Comparison of ENCODE assay signal across 12 cellular contexts in genomic region chr13:60583911-60584753, GRCh38.
DNase-seq lines count a peak whose midpoint lies in the region; ATAC-seq, FAIRE-seq and TF ChIP-seq lines count a peak whose summit lies in the region.
"Had no signal": no experiment of that assay in that cellular context is flagged by ENCODE, and none has a peak within 500 bp of the region (broad histone marks: within the 10 kb centered on the region; RNA-seq: fewer than 3 reads in every experiment).

No MANE protein-coding gene starts in this region.

- H3K27me3 ChIP-seq in NT2/D1 (ENCODE audit: insufficient read depth, insufficient read length) (no peaks in the 10 kb centered on the region), fibroblast of lung (ENCODE audit: control insufficient read depth, insufficient read depth, low read length) (no peaks in the 10 kb centered on the region), psoas muscle (ENCODE audit: insufficient read depth in 3 of 3, low read length in 2 of 3) (no peaks in the 10 kb centered on the region)

- H3K4me2 ChIP-seq in fibroblast of lung (ENCODE audit: extremely low read depth, insufficient read depth, low read length), result no peak overlapping the region

- H2AFZ ChIP-seq in fibroblast of lung (ENCODE audit: low read length), result peak overlapping the region; percentile 13

- H3K27ac ChIP-seq in fibroblast of lung (ENCODE audit: insufficient read depth, low read length) (peak overlapping the region; percentile 72), psoas muscle (no peak overlapping the region)

- no peak overlapping the region for H3K4me3 ChIP-seq in NT2/D1 (ENCODE audit: insufficient read length, low read depth)
- no peak overlapping the region for H3K4me3 ChIP-seq in fibroblast of lung (replicated peaks in 1 of 4; ENCODE audit: control extremely low read depth in 1 of 4, insufficient read depth in 1 of 4, low read depth in 3 of 4, low read length in 4 of 4)
- H3K4me3 ChIP-seq in psoas muscle, result no peak overlapping the region

- ATAC-seq in psoas muscle, result no peak

- WGBS in psoas muscle, 3 donors, result 70 to 74% (median 70%) methylated on average over 15 of the region's 15 CpGs

- H3K36me3 ChIP-seq in NT2/D1 (ENCODE audit: insufficient read depth, insufficient read length, low read length) (no peaks in the 10 kb centered on the region), fibroblast of lung (ENCODE audit: control insufficient read depth, insufficient read depth, low read length) (no peaks in the 10 kb centered on the region), psoas muscle (ENCODE audit: insufficient read depth in 1 of 2, low read depth in 1 of 2) (no peaks in the 10 kb centered on the region)

- no peak for FAIRE-seq in H54 (lab: Jason Lieb, UNC)
- FAIRE-seq: A204.1, keratinocyte had no signal

- intact Hi-C loops in psoas muscle (cut with DNase I), result no loop called here

- H3K79me2 ChIP-seq in fibroblast of lung (ENCODE audit: control insufficient read depth, insufficient read depth, low read length), result no peaks in the 10 kb centered on the region

- no peak for TF ChIP-seq POLR2A in H54 (IDR thresholded peaks at IDR 0.05; ENCODE audit: low read depth, low read length)

- H3K9me3 ChIP-seq in NT2/D1 (ENCODE audit: insufficient read depth, low read length), result no peaks in the 10 kb centered on the region
- H3K9me3 ChIP-seq in fibroblast of lung (ENCODE audit: control insufficient read depth, insufficient read depth, low read depth, low read length), result no peaks in the 10 kb centered on the region
- no peaks in the 10 kb centered on the region for H3K9me3 ChIP-seq in psoas muscle

- TF ChIP-seq CTCF in fibroblast of lung (conservative IDR thresholded peaks at IDR 0.05 in 1 of 2, IDR thresholded peaks at IDR 0.05 in 1 of 2; ENCODE audit: low read depth in 1 of 2, low read length in 2 of 2) (no peak), psoas muscle (IDR thresholded peaks at IDR 0.05) (no peak)

- no peaks in the 10 kb centered on the region for H4K20me1 ChIP-seq in fibroblast of lung (ENCODE audit: control insufficient read depth, extremely low read depth, insufficient read depth, low read length)

- DNase-seq in NCI-H2171 treated with DMSO at 0.1 percent for 48 hours (lab: John Stamatoyannopoulos, UW) (peak; percentile 8), NCI-H2171 (lab: John Stamatoyannopoulos, UW) (no peak), NT2/D1 (ENCODE audit: low read depth, low spot score) (peak; percentile 50), fibroblast of lung (ENCODE audit: low read depth in 2 of 2) (peak; percentile 58 to 94), smooth muscle cell of the brain vasculature (ENCODE audit: low read depth, low spot score) (peak; percentile 24), H54 (ENCODE audit: insufficient read length, low spot score) (no peak), psoas muscle (no peak), NOMO-1 treated with dmso at 0.1 percent for 144 hours (lab: John Stamatoyannopoulos, UW; ENCODE audit: unreplicated experiment) (no peak)
- DNase-seq: activated T-cell treated with anti-CD3 and anti-CD28 coated beads, Interleukin-2, amount 50 U/mL, for 4 hours; NCI-H2081 treated with DMSO at 0.1 percent for 48 hours had no signal

- H3K9ac ChIP-seq in NT2/D1 (ENCODE audit: insufficient read length, low read depth), result no peak overlapping the region
- H3K9ac ChIP-seq in fibroblast of lung (ENCODE audit: insufficient read depth, low read length), result no peak overlapping the region

- no peaks in the 10 kb centered on the region for H3K4me1 ChIP-seq in NT2/D1 (ENCODE audit: insufficient read depth, insufficient read length)
- peaks cover 3% of the 10 kb centered on the region for H3K4me1 ChIP-seq in fibroblast of lung (ENCODE audit: control insufficient read depth, extremely low read depth, insufficient read depth, low read length)
- H3K4me1 ChIP-seq in psoas muscle, result no peaks in the 10 kb centered on the region

Comparison
In these comparisons a context has a peak if more than half of its experiments do, and no peak if none do; other contexts are left out.
1. DNase-seq: peak in NCI-H2171 treated with DMSO at 0.1 percent for 48 hours (single experiment), NT2/D1 (single experiment), fibroblast of lung (2 of 2) and smooth muscle cell of the brain vasculature (single experiment); none in NCI-H2171 (single experiment), H54 (single experiment), psoas muscle (0 of 2) and NOMO-1 treated with dmso at 0.1 percent for 144 hours (single experiment).